13 cellular contexts compared by ENCODE assay signal in the genomic region with DNA sequence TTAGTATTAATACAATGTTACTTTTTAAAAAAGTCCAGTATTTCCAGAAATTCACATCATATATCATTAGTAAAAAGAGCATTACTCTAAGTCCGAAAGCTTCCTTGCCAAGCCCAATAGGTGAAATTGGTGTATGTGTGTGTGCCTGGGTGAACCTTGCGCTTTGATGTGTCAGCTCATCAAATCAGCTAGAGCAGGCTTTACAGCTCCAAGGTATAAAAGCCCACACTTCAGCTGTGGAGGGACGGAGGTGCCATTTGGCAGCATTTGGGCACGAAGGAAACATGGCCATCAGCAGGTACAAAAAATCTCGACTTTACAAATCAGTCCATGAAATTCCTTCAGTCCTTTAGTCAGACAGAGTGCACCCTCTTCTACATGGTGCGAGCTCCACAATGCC.
DNase-seq lines count a peak whose midpoint lies in the region; ATAC-seq and TF ChIP-seq lines count a peak whose summit lies in the region.
"Had no signal": no experiment of that assay in that cellular context is flagged by ENCODE, and none has a peak within 500 bp of the region (broad histone marks: within the 10 kb centered on the region; RNA-seq: fewer than 3 reads in every experiment).

No MANE protein-coding gene starts in this region.

- peaks cover 6% of the 10 kb centered on the region for H3K27me3 Mint-ChIP-seq in CD4-positive, CD25-positive, alpha-beta regulatory T cell
- H3K27me3 Mint-ChIP-seq in T-helper 2 cell treated with Interferon-gamma antibody and Interleukin-4, amounts not matched to agents 5 μg/mL and 100 μg/mL, for 36 hours (ENCODE audit: low read depth): no peaks in the 10 kb centered on the region
- H3K27me3 Mint-ChIP-seq in Calu3 (ENCODE audit: unreplicated experiment): no peaks in the 10 kb centered on the region
- H3K27me3 Mint-ChIP-seq: IgD-negative memory B cell had no signal

- peaks cover 25% of the 10 kb centered on the region for H3K4me1 ChIP-seq in CD4-positive, CD25-positive, alpha-beta regulatory T cell (ENCODE audit: control insufficient read depth, insufficient read depth, low read length, poor library complexity, severe bottlenecking)
- H3K4me1 ChIP-seq in mucosa of descending colon (ENCODE audit: low read depth): no peaks in the 10 kb centered on the region

- ATAC-seq in CD4-positive, CD25-positive, alpha-beta regulatory T cell (ENCODE audit: low read depth in 2 of 2): peak in 1 of 2 donors; percentile 61
- ATAC-seq in mucosa of descending colon: peak; percentile 40

- no TSS peak for BruUV-seq in Calu3 (replicated peaks; lab: Mats Ljungman, UMichigan)

- H3K27ac Mint-ChIP-seq in CD4-positive, CD25-positive, alpha-beta regulatory T cell: peak overlapping the region; percentile 45 to 86 (median 75)
- H3K27ac Mint-ChIP-seq in T-helper 2 cell treated with Interferon-gamma antibody and Interleukin-4, amounts not matched to agents 5 μg/mL and 100 μg/mL, for 36 hours: peak overlapping the region; percentile 50
- H3K27ac Mint-ChIP-seq in Calu3 (ENCODE audit: unreplicated experiment): no peak overlapping the region
- H3K27ac Mint-ChIP-seq: IgD-negative memory B cell had no signal

- no peak overlapping the region for H3K4me3 ChIP-seq in CD4-positive, CD25-positive, alpha-beta regulatory T cell (ENCODE audit: low read depth, low read length)
- no peak overlapping the region for H3K4me3 ChIP-seq in mucosa of descending colon
- H3K4me3 ChIP-seq: left ventricle myocardium inferior had no signal

- H3K27me3 ChIP-seq in CD4-positive, CD25-positive, alpha-beta regulatory T cell (ENCODE audit: control insufficient read depth, insufficient read depth, low read length): no peaks in the 10 kb centered on the region

- intact Hi-C loops in mucosa of descending colon (cut with DNase I, micrococcal nuclease): no loop called here
- intact Hi-C loops in Calu3 (cut with micrococcal nuclease; ENCODE audit: unreplicated experiment): no loop called here

- H3K9me3 ChIP-seq in CD4-positive, CD25-positive, alpha-beta regulatory T cell (ENCODE audit: control insufficient read depth in 2 of 2, low read length in 2 of 2): no peaks in the 10 kb centered on the region
- no peaks in the 10 kb centered on the region for H3K9me3 ChIP-seq in mucosa of descending colon
- H3K9me3 ChIP-seq: left ventricle myocardium inferior had no signal

- H3K4me1 Mint-ChIP-seq in CD4-positive, CD25-positive, alpha-beta regulatory T cell: peaks cover 5 to 49% (median 27%) of the 10 kb centered on the region in 4 donors
- peaks cover 51% of the 10 kb centered on the region for H3K4me1 Mint-ChIP-seq in T-helper 2 cell treated with Interferon-gamma antibody and Interleukin-4, amounts not matched to agents 5 μg/mL and 100 μg/mL, for 36 hours (ENCODE audit: low read depth)
- no peaks in the 10 kb centered on the region for H3K4me1 Mint-ChIP-seq in Calu3 (ENCODE audit: low read depth, unreplicated experiment)

- peak overlapping the region in 2 of 4 donors; percentile 30 to 52 for H3K4me3 Mint-ChIP-seq in CD4-positive, CD25-positive, alpha-beta regulatory T cell
- H3K4me3 Mint-ChIP-seq in T-helper 2 cell treated with Interferon-gamma antibody and Interleukin-4, amounts not matched to agents 5 μg/mL and 100 μg/mL, for 36 hours: peak overlapping the region; percentile 42
- no peak overlapping the region for H3K4me3 Mint-ChIP-seq in Calu3 (ENCODE audit: low read depth, unreplicated experiment)
- H3K4me3 Mint-ChIP-seq: IgD-negative memory B cell had no signal

- peaks cover 0 to 3% (median 0%) of the 10 kb centered on the region in 7 donors for H3K9me3 Mint-ChIP-seq in CD4-positive, CD25-positive, alpha-beta regulatory T cell
- H3K9me3 Mint-ChIP-seq in T-helper 2 cell treated with Interferon-gamma antibody and Interleukin-4, amounts not matched to agents 5 μg/mL and 100 μg/mL, for 36 hours: no peaks in the 10 kb centered on the region
- peaks cover 3% of the 10 kb centered on the region for H3K9me3 Mint-ChIP-seq in Calu3 (ENCODE audit: low read depth, unreplicated experiment)
- H3K9me3 Mint-ChIP-seq: IgD-negative memory B cell had no signal

- no peaks in the 10 kb centered on the region for H3K36me3 ChIP-seq in CD4-positive, CD25-positive, alpha-beta regulatory T cell (ENCODE audit: control insufficient read depth, insufficient read depth, low read length)
- H3K36me3 ChIP-seq in mucosa of descending colon (ENCODE audit: low read depth): no peaks in the 10 kb centered on the region
- H3K36me3 ChIP-seq: left ventricle myocardium inferior had no signal

- no peaks in the 10 kb centered on the region for H3K36me3 Mint-ChIP-seq in CD4-positive, CD25-positive, alpha-beta regulatory T cell
- H3K36me3 Mint-ChIP-seq in T-helper 2 cell treated with Interferon-gamma antibody and Interleukin-4, amounts not matched to agents 5 μg/mL and 100 μg/mL, for 36 hours (ENCODE audit: low read depth): no peaks in the 10 kb centered on the region
- H3K36me3 Mint-ChIP-seq in Calu3 (ENCODE audit: insufficient read depth, unreplicated experiment): no peaks in the 10 kb centered on the region
- H3K36me3 Mint-ChIP-seq: IgD-negative memory B cell had no signal

- no peak for TF ChIP-seq CTCF in mucosa of descending colon (IDR thresholded peaks at IDR 0.05)
- TF ChIP-seq CTCF in Calu3 (IDR thresholded peaks at IDR 0.05; ENCODE audit: unreplicated experiment): no peak

- CTCF ChIA-PET in Calu3 (lab: Charles Lee): no interaction called here

- H3K27ac ChIP-seq in CD4-positive, CD25-positive, alpha-beta regulatory T cell (ENCODE audit: insufficient read depth, low read length, poor library complexity, severe bottlenecking): no peak overlapping the region

- DNase-seq in CD4-positive, CD25-positive, alpha-beta regulatory T cell: no peak
- no peak for DNase-seq in T-helper 2 cell treated with Interferon-gamma antibody and Interleukin-4, amounts not matched to agents 5 μg/mL and 100 μg/mL, for 36 hours (ENCODE audit: low spot score)
- DNase-seq in activated T-cell treated with anti-CD3 and anti-CD28 coated beads, Interleukin-2, amount 50 U/mL, for 48 hours: peak; percentile 64 to 73
- DNase-seq in mucosa of descending colon (no peak), Calu3 (no peak), HK-2 (ENCODE audit: unreplicated experiment) (no peak), SHP77 treated with DMSO at 0.1 percent for 48 hours (lab: John Stamatoyannopoulos, UW) (no peak), NCI-H2029 treated with DMSO at 0.1 percent for 48 hours (lab: John Stamatoyannopoulos, UW) (no peak)
- DNase-seq: foreskin fibroblast, GOT3, left ventricle myocardium inferior, NCI-H1092 had no signal

Comparison
In these comparisons a context has a peak if more than half of its experiments do, and no peak if none do; other contexts are left out.
1. DNase-seq: peak in activated T-cell treated with anti-CD3 and anti-CD28 coated beads, Interleukin-2, amount 50 U/mL, for 48 hours (2 of 2); none in CD4-positive, CD25-positive, alpha-beta regulatory T cell (0 of 3), T-helper 2 cell treated with Interferon-gamma antibody and Interleukin-4, amounts not matched to agents 5 μg/mL and 100 μg/mL, for 36 hours (single experiment), mucosa of descending colon (0 of 3), Calu3 (single experiment), HK-2 (single experiment), SHP77 treated with DMSO at 0.1 percent for 48 hours (single experiment) and NCI-H2029 treated with DMSO at 0.1 percent for 48 hours (single experiment).